In genomic region chr6:77454386-77454785, GRCh38 we compare ENCODE assay signal across 16 cellular contexts. TPM values are rescaled to one million over a fixed set of nuclear protein-coding genes. Genes with fewer than 3 reads are reported as not detected.
"Had no signal": no experiment of that assay in that cellular context is flagged by ENCODE, and none has a peak within 500 bp of the region (broad histone marks: within the 10 kb centered on the region; RNA-seq: fewer than 3 reads in every experiment).

No MANE protein-coding gene starts in this region.

- DNase-seq: activated CD4-positive, alpha-beta T cell treated with anti-CD3 and anti-CD28 coated beads, Interleukin-2, amount 10 ng/mL, durations not matched to agents 7 days and 5 days; activated CD4-positive, CD25-positive, alpha-beta regulatory T cell; activated CD8-positive, alpha-beta memory T cell treated with anti-CD3 and anti-CD28 coated beads for 24 hours; activated naive CD4-positive, alpha-beta T cell treated with anti-CD3 and anti-CD28 coated beads for 36 hours; effector memory CD4-positive, alpha-beta T cell; retina; T-helper 2 cell had no signal

- H3K27ac ChIP-seq: parathyroid adenoma, tibial nerve, vagina had no signal

- ATAC-seq: activated T-helper 17 cell treated with anti-CD3 and anti-CD28 coated beads, Interleukin-2, amount 50 U/mL, for 72 hours; stimulated activated effector memory CD8-positive, alpha-beta T cell treated with anti-CD3 and anti-CD28 coated beads, Interleukin-12 subunit alpha, Interleukin-12 subunit beta, amount 100 ng/mL, for 72 hours had no signal

- H3K79me2 ChIP-seq: parathyroid adenoma had no signal

- H3K9me3 ChIP-seq: tibial nerve, vagina had no signal

- FAIRE-seq: TTC549 had no signal

- H3K27me3 ChIP-seq: vagina had no signal

- H3K36me3 ChIP-seq: tibial nerve, vagina had no signal

- H3K4me3 ChIP-seq: skin epidermis, tibial nerve, vagina had no signal

- H3K9ac ChIP-seq: parathyroid adenoma had no signal

- H2AFZ ChIP-seq: parathyroid adenoma had no signal

- H3K4me1 ChIP-seq: parathyroid adenoma, vagina had no signal

RNA-seq across cellular contexts. Expression of gene HTR1B, which starts 8.9 kb away (rescaled TPM):
- total RNA-seq: activated CD4-positive, alpha-beta T cell treated with anti-CD3 and anti-CD28 coated beads, Interleukin-2, amount 10 ng/mL, durations not matched to agents 7 days and 5 days; activated naive CD4-positive, alpha-beta T cell treated with anti-CD3 and anti-CD28 coated beads for 36 hours; activated T-helper 17 cell treated with anti-CD3 and anti-CD28 coated beads, Interleukin-2, amount 50 U/mL, for 72 hours; epithelial cell of proximal tubule; vagina had no signal
- polyA plus RNA-seq: liver had no signal
